Comparison of ENCODE assay signal across 2 cellular contexts in genomic region chr5:132677682-132678400, GRCh38.
TF ChIP-seq lines count a peak whose summit lies in the region.

No MANE protein-coding gene starts in this region.

TF ChIP-seq in SK-N-SH, 30 proteins besides CTCF, POLR2A, EP300 and RAD21 (continued from another document):
- TF ChIP-seq USF2 (IDR thresholded peaks at IDR 0.05; ENCODE audit: borderline replicate concordance, low read depth, low read length) (no peak), JUND (IDR thresholded peaks at IDR 0.05) (no peak), FOSL2 (IDR thresholded peaks at IDR 0.05; ENCODE audit: borderline replicate concordance, low read depth) (no peak), TEAD4 (IDR thresholded peaks at IDR 0.05; ENCODE audit: borderline replicate concordance, insufficient read depth) (no peak), PBX3 (IDR thresholded peaks at IDR 0.05) (no peak), RFX5 (IDR thresholded peaks at IDR 0.05; ENCODE audit: low read length) (no peak), MEF2A (IDR thresholded peaks at IDR 0.05; ENCODE audit: borderline replicate concordance, low read depth) (no peak), EZH2phosphoT487 (IDR thresholded peaks at IDR 0.05; ENCODE audit: borderline replicate concordance, low read depth) (no peak), REST (IDR thresholded peaks at IDR 0.05; ENCODE audit: low read depth, low read length) (no peak), ELF1 (IDR thresholded peaks at IDR 0.05) (no peak), IRF3 (IDR thresholded peaks at IDR 0.05; ENCODE audit: low read depth, low read length) (no peak), GATA2 (CRISPR knock-in tag; IDR thresholded peaks at IDR 0.05) (no peak), YY1 (IDR thresholded peaks at IDR 0.05; ENCODE audit: low read depth) (no peak), RCOR1 (IDR thresholded peaks at IDR 0.05; ENCODE audit: low read length) (no peak), SIN3A (IDR thresholded peaks at IDR 0.05; ENCODE audit: borderline replicate concordance, low read depth, low read length) (no peak), ZBTB33 (IDR thresholded peaks at IDR 0.05; ENCODE audit: borderline replicate concordance, low read depth) (no peak), POLR2AphosphoS5 (IDR thresholded peaks at IDR 0.05; ENCODE audit: low read depth, low read length) (no peak), GABPA (IDR thresholded peaks at IDR 0.05; ENCODE audit: low read depth) (no peak)

TF ChIP-seq in SK-N-SH treated with all-trans-retinoic acid at 6 μM for 48 hours, 23 proteins besides CTCF, POLR2A, EP300 and RAD21 (continued from another document):
- TF ChIP-seq ZNF8 (CRISPR knock-in tag; IDR thresholded peaks at IDR 0.05), result no peak
